ENCODE assay signal across 17 cellular contexts in the genomic region with DNA sequence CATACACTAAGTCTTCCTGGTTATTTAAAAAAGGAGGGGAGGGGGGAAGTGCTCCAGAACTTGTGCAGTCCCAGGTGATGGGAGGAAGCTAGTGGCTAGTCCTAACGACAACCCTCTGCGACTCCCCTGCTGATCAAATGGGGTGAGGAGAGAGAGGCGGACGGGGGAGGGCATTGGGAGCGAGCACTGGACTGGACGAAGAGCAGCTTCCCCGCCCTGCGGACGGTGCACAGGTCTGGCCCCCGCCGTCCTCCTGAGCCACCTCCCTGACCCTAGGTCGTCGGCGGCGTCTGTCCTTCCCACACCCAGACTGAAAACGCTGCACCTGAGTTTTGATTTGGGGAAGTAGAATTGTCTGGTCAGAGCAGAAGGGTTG. TPM values are rescaled to one million over a fixed set of nuclear protein-coding genes. Genes with fewer than 3 reads are reported as not detected.
DNase-seq lines count a peak whose midpoint lies in the region; ATAC-seq and TF ChIP-seq lines count a peak whose summit lies in the region.
"Had no signal": no experiment of that assay in that cellular context is flagged by ENCODE, and none has a peak within 500 bp of the region (broad histone marks: within the 10 kb centered on the region; RNA-seq: fewer than 3 reads in every experiment).

No MANE protein-coding gene starts in this region.

- H3K27ac ChIP-seq in substantia nigra (ENCODE audit: low read depth, low read length, poor library complexity, severe bottlenecking): no peak overlapping the region
- H3K27ac ChIP-seq: KMS-11, Peyer's patch, upper lobe of left lung had no signal

- H3K4me3 ChIP-seq in iPS-15b (ENCODE audit: low read depth, low read length): peak overlapping the region; percentile 79
- H3K4me3 ChIP-seq: Peyer's patch, upper lobe of left lung had no signal

- POLR2A ChIA-PET in WTC11 (lab: Charles Lee): interaction anchor here (1.2 to 2.8 kb wide), 2 partner anchors 8 to 10 kb away, joined by 4 to 10 read pairs; no protein-coding TSS in a partner anchor

- no peaks in the 10 kb centered on the region for H3K9me3 ChIP-seq in iPS-15b (ENCODE audit: control insufficient read depth, insufficient read depth, low read length)
- H3K9me3 ChIP-seq: Peyer's patch, upper lobe of left lung had no signal

- intact Hi-C loops in natural killer cell (cut with micrococcal nuclease): no loop called here

- H3K27me3 ChIP-seq in iPS-15b (ENCODE audit: control insufficient read depth, insufficient read depth, low read length): peaks cover 91% of the 10 kb centered on the region

- ATAC-seq in natural killer cell treated with Interleukin-12 subunit alpha and Interleukin-12 subunit beta and Interleukin-15 and Interleukin-18, amount 100 ng/mL, for 72 hours: no peak
- ATAC-seq in natural killer cell: no peak
- peak; percentile 5 for ATAC-seq in WTC11
- no peak for ATAC-seq in HG03159 (IDR thresholded peaks at IDR 0.05; ENCODE audit: unreplicated experiment)
- ATAC-seq: left cardiac atrium had no signal

- H3K36me3 ChIP-seq in iPS-15b (ENCODE audit: control insufficient read depth, insufficient read depth, low read length): no peaks in the 10 kb centered on the region
- H3K36me3 ChIP-seq: Peyer's patch, upper lobe of left lung had no signal

- H3K4me1 Mint-ChIP-seq in natural killer cell treated with Interleukin-12 subunit alpha and Interleukin-12 subunit beta and Interleukin-15 and Interleukin-18, amount 100 ng/mL, for 72 hours (ENCODE audit: low read depth in 2 of 2): peaks cover 31 to 39% of the 10 kb centered on the region in 2 donors
- H3K4me1 Mint-ChIP-seq in natural killer cell (peaks cover 31 to 45% of the 10 kb centered on the region in 2 donors), WTC11 (peaks cover 53% of the 10 kb centered on the region)

- H3K4me1 ChIP-seq in iPS-15b (ENCODE audit: control insufficient read depth, insufficient read depth, low read length): peaks cover 21% of the 10 kb centered on the region

- TF ChIP-seq CTCF in natural killer cell (IDR thresholded peaks at IDR 0.05): no peak
- no peak for TF ChIP-seq CTCF in WTC11 (IDR thresholded peaks at IDR 0.05)

- in situ Hi-C loops in G401 (cut with HindIII; ENCODE audit: low sequenced_read_pairs): no loop called here

- CTCF ChIA-PET in WTC11 (lab: Charles Lee): interaction anchor here (0.6 to 3.9 kb wide), 7 partner anchors 10 to 224 kb away, joined by 3 to 41 read pairs (median 5); no protein-coding TSS in a partner anchor

- H3K27me3 Mint-ChIP-seq in natural killer cell treated with Interleukin-12 subunit alpha and Interleukin-12 subunit beta and Interleukin-15 and Interleukin-18, amount 100 ng/mL, for 72 hours: peaks cover 50 to 71% of the 10 kb centered on the region in 2 donors
- H3K27me3 Mint-ChIP-seq in natural killer cell (ENCODE audit: low read depth in 2 of 2) (peaks cover 66 to 71% of the 10 kb centered on the region in 2 donors), WTC11 (ENCODE audit: low read depth) (peaks cover 99% of the 10 kb centered on the region)

- peaks cover 10% of the 10 kb centered on the region for H3K36me3 Mint-ChIP-seq in natural killer cell treated with Interleukin-12 subunit alpha and Interleukin-12 subunit beta and Interleukin-15 and Interleukin-18, amount 100 ng/mL, for 72 hours
- H3K36me3 Mint-ChIP-seq in natural killer cell: no peaks in the 10 kb centered on the region
- no peaks in the 10 kb centered on the region for H3K36me3 Mint-ChIP-seq in WTC11

- no peak overlapping the region for H3K9ac ChIP-seq in iPS-15b (ENCODE audit: low read depth, low read length)
- H3K9ac ChIP-seq: KMS-11 had no signal

- no peak for DNase-seq in natural killer cell treated with Interleukin-12 subunit alpha and Interleukin-12 subunit beta and Interleukin-15 and Interleukin-18, amount 100 ng/mL, for 72 hours (ENCODE audit: low spot score)
- DNase-seq in natural killer cell (no peak), WTC11 (ENCODE audit: low spot score) (peak; percentile 34), G401 (ENCODE audit: low spot score) (no peak), HT-29 (ENCODE audit: low spot score) (no peak), substantia nigra (lab: John Stamatoyannopoulos, UW) (no peak)
- DNase-seq: activated naive CD4-positive, alpha-beta T cell treated with anti-CD3 and anti-CD28 coated beads, Interleukin-2, amount 50 U/mL, for 16 hours; left cardiac atrium; NCI-H1436; Peyer's patch had no signal

- peak overlapping the region; percentile 81 for H3K4me3 Mint-ChIP-seq in natural killer cell treated with Interleukin-12 subunit alpha and Interleukin-12 subunit beta and Interleukin-15 and Interleukin-18, amount 100 ng/mL, for 72 hours
- H3K4me3 Mint-ChIP-seq in natural killer cell (no peak overlapping the region), WTC11 (peak overlapping the region; percentile 80)

- H3K9me3 Mint-ChIP-seq in natural killer cell treated with Interleukin-12 subunit alpha and Interleukin-12 subunit beta and Interleukin-15 and Interleukin-18, amount 100 ng/mL, for 72 hours: no peaks in the 10 kb centered on the region
- no peaks in the 10 kb centered on the region for H3K9me3 Mint-ChIP-seq in natural killer cell
- no peaks in the 10 kb centered on the region for H3K9me3 Mint-ChIP-seq in WTC11

- no peak overlapping the region for H3K27ac Mint-ChIP-seq in natural killer cell treated with Interleukin-12 subunit alpha and Interleukin-12 subunit beta and Interleukin-15 and Interleukin-18, amount 100 ng/mL, for 72 hours
- H3K27ac Mint-ChIP-seq in natural killer cell (no peak overlapping the region), WTC11 (no peak overlapping the region)

TF ChIP-seq in WTC11, 78 proteins besides CTCF, POLR2A, EP300 and RAD21 (continues in another document):
- TF ChIP-seq, protein P1, sequence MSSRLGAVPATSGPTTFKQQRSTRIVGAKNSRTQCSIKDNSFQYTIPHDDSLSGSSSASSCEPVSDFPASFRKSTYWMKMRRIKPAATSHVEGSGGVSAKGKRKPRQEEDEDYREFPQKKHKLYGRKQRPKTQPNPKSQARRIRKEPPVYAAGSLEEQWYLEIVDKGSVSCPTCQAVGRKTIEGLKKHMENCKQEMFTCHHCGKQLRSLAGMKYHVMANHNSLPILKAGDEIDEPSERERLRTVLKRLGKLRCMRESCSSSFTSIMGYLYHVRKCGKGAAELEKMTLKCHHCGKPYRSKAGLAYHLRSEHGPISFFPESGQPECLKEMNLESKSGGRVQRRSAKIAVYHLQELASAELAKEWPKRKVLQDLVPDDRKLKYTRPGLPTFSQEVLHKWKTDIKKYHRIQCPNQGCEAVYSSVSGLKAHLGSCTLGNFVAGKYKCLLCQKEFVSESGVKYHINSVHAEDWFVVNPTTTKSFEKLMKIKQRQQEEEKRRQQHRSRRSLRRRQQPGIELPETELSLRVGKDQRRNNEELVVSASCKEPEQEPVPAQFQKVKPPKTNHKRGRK (CRISPR knock-in tag; IDR thresholded peaks at IDR 0.05; ENCODE audit: borderline replicate concordance): no peak
- TF ChIP-seq HMGA2 (CRISPR knock-in tag; IDR thresholded peaks at IDR 0.05) (no peak), ZNF532 (CRISPR knock-in tag; IDR thresholded peaks at IDR 0.05; ENCODE audit: borderline replicate concordance) (no peak), ETV6 (CRISPR knock-in tag; IDR thresholded peaks at IDR 0.05) (no peak), ELF4 (CRISPR knock-in tag; IDR thresholded peaks at IDR 0.05; ENCODE audit: low read depth) (no peak), PREB (CRISPR knock-in tag; IDR thresholded peaks at IDR 0.05; ENCODE audit: borderline replicate concordance) (no peak), ZNF423 (CRISPR knock-in tag; IDR thresholded peaks at IDR 0.05) (no peak)

RNA-seq across cellular contexts. Expression of gene OLIG3, which starts 2.2 kb away (rescaled TPM):
- total RNA-seq in natural killer cell treated with Interleukin-12 subunit alpha and Interleukin-12 subunit beta and Interleukin-15 and Interleukin-18, amount 100 ng/mL, for 72 hours: under 1 TPM in 1 of 2 donors, not detected in 1; 0.81 TPM
- total RNA-seq in natural killer cell (not detected), WTC11 (2021) (1.8 to 5.4 TPM (median 2.2 TPM) in 3 replicates)
- total RNA-seq in G401 (2014; rRNA removed; shearing (Covaris generic)): not detected in 2 replicates
- not detected in 2 replicates for total RNA-seq in HT-29 (2014; rRNA removed; shearing (Covaris generic))
- total RNA-seq: left cardiac atrium; myocyte; Peyer's patch; renal cortical epithelial cell; T-helper 2 cell treated with Interferon-gamma antibody and Interleukin-4, amounts not matched to agents 100 ng/mL and 5 ng/mL, for 36 hours; upper lobe of left lung had no signal
